In the genomic region with DNA sequence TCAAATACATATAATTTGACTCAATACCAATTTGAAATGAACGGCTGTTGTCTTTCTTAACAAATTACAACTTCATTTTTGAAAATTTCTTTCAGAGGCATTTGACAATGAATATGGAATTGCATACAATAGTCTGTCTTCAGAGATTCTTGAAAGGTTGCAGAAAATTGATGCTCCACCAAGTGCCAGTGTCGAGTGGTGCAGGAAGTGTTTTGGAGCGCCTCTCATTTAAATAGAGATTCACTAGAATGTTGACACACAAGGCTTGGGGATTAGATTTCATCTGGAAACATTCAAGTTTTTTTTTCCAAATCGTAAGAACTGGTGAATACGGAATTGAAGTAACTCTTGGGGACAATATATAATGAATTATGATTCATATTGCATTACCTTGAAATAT, we compare ENCODE assay signal across 13 cellular contexts. TPM values are rescaled to one million over a fixed set of nuclear protein-coding genes. Genes with fewer than 3 reads are reported as not detected.
A peak's percentile ranks its signal among the peaks of the same experiment; 100 is the strongest.
DNase-seq lines count a peak whose midpoint lies in the region; ATAC-seq and TF ChIP-seq lines count a peak whose summit lies in the region.
"Had no signal": no experiment of that assay in that cellular context is flagged by ENCODE, and none has a peak within 500 bp of the region (broad histone marks: within the 10 kb centered on the region; RNA-seq: fewer than 3 reads in every experiment).

No MANE protein-coding gene starts in this region.

- in situ Hi-C loops in KBM-7 (cut with MboI; ENCODE audit: low pct_unique_long_range_greater_than_20kb, low sequenced_read_pairs) = no loop called here

- TF ChIP-seq CTCF in hepatocyte (IDR thresholded peaks at IDR 0.05; ENCODE audit: poor library complexity) = no peak
- no peak for TF ChIP-seq CTCF in Caco-2 (IDR thresholded peaks at IDR 0.05; ENCODE audit: insufficient read depth in 1 of 2, low read depth in 1 of 2, low read length in 1 of 2, severe bottlenecking in 1 of 2, unreplicated experiment in 1 of 2)

- H4K20me1 ChIP-seq in hepatocyte (ENCODE audit: insufficient read depth, poor library complexity, severe bottlenecking) = peaks cover 8% of the 10 kb centered on the region

- no peaks in the 10 kb centered on the region for H3K9me3 Mint-ChIP-seq in Caco-2 (ENCODE audit: unreplicated experiment)
- H3K9me3 Mint-ChIP-seq: activated B cell treated with CpG ODN at 0.5 μM for 24 hours, neural progenitor cell had no signal

- ATAC-seq in GM21786 (IDR thresholded peaks at IDR 0.05; ENCODE audit: unreplicated experiment) = no peak
- ATAC-seq: body of pancreas had no signal

- no TSS peak for BruUV-seq in Caco-2 (replicated peaks; lab: Mats Ljungman, UMichigan)

- peak overlapping the region; percentile 27; the same call in 1 of the 2 replicates for H3K27ac ChIP-seq in SK-N-MC
- no peak overlapping the region for H3K27ac ChIP-seq in hepatocyte
- H3K27ac ChIP-seq: body of pancreas, esophagus squamous epithelium, neural progenitor cell had no signal

- no peaks in the 10 kb centered on the region for H3K79me2 ChIP-seq in hepatocyte

- H3K36me3 ChIP-seq in SK-N-MC (ENCODE audit: insufficient read depth, low read length) = peaks cover 46% of the 10 kb centered on the region
- H3K36me3 ChIP-seq in hepatocyte (replicated peaks; ENCODE audit: insufficient read depth, low read depth) = no peaks in the 10 kb centered on the region
- peaks cover 1% of the 10 kb centered on the region; the same call in 1 of the 2 replicates for H3K36me3 ChIP-seq in Caco-2 (ENCODE audit: control insufficient read depth, insufficient read depth, low read length)

- peaks cover 7% of the 10 kb centered on the region for H3K4me1 Mint-ChIP-seq in Caco-2 (ENCODE audit: low read depth, unreplicated experiment)

- POLR2A ChIA-PET in Caco-2 (lab: Charles Lee) = no interaction called here

- H3K9ac ChIP-seq in SK-N-MC (ENCODE audit: insufficient read length) = no peak overlapping the region
- H3K9ac ChIP-seq: neural progenitor cell had no signal

- no peak overlapping the region for H3K4me3 Mint-ChIP-seq in Caco-2 (ENCODE audit: unreplicated experiment)
- H3K4me3 Mint-ChIP-seq: activated B cell treated with CpG ODN at 0.5 μM for 24 hours, neural progenitor cell had no signal

- DNase-seq in DMS114 treated with DMSO at 0.1 percent for 48 hours (lab: John Stamatoyannopoulos, UW; ENCODE audit: unreplicated experiment) (peak; percentile 9), KBM-7 (peak; percentile 32), SK-N-MC (ENCODE audit: low read depth, low spot score) (no peak), hepatocyte (ENCODE audit: low spot score) (peak; percentile 16), Caco-2 (no peak), NCI-H345 treated with DMSO at 0.1 percent for 48 hours (lab: John Stamatoyannopoulos, UW; ENCODE audit: unreplicated experiment) (no peak)
- DNase-seq in effector CD8-positive, alpha-beta T cell (lab: John Stamatoyannopoulos, UW) = no peak
- DNase-seq: activated B cell treated with CpG ODN at 0.5 μM for 24 hours, body of pancreas, esophagus squamous epithelium, NCI-H1436 had no signal

- CTCF ChIA-PET in Caco-2 (lab: Charles Lee) = no interaction called here

- no peaks in the 10 kb centered on the region for H3K9me2 ChIP-seq in hepatocyte (replicated peaks; ENCODE audit: insufficient read depth)

- no peak overlapping the region for H3K4me2 ChIP-seq in hepatocyte
- H3K4me2 ChIP-seq: neural progenitor cell had no signal

- no peaks in the 10 kb centered on the region for H3K27me3 ChIP-seq in hepatocyte
- H3K27me3 ChIP-seq in Caco-2 (replicated peaks; ENCODE audit: control insufficient read depth, insufficient read depth, low read length) = no peaks in the 10 kb centered on the region
- H3K27me3 ChIP-seq: body of pancreas, esophagus squamous epithelium, neural progenitor cell had no signal

- WGBS in hepatocyte (ENCODE audit: low lambda C conversion rate, missing lambda C conversion rate) = 68% methylated on average over 5 of the region's 5 CpGs

- H3K4me3 ChIP-seq in SK-N-MC = no peak overlapping the region
- H3K4me3 ChIP-seq in hepatocyte = no peak overlapping the region
- no peak overlapping the region for H3K4me3 ChIP-seq in Caco-2 (ENCODE audit: low read depth, low read length)
- H3K4me3 ChIP-seq: body of pancreas, esophagus squamous epithelium, neural progenitor cell had no signal

- H3K9me3 ChIP-seq in SK-N-MC (ENCODE audit: low read depth, low read length) = no peaks in the 10 kb centered on the region
- H3K9me3 ChIP-seq in hepatocyte (ENCODE audit: low read depth) = no peaks in the 10 kb centered on the region
- H3K9me3 ChIP-seq in Caco-2 = no peaks in the 10 kb centered on the region
- H3K9me3 ChIP-seq: body of pancreas, esophagus squamous epithelium had no signal

- H3K27ac Mint-ChIP-seq in Caco-2 (ENCODE audit: unreplicated experiment) = no peak overlapping the region
- H3K27ac Mint-ChIP-seq: activated B cell treated with CpG ODN at 0.5 μM for 24 hours, neural progenitor cell had no signal

- H2AFZ ChIP-seq in hepatocyte = no peak overlapping the region
- H2AFZ ChIP-seq: neural progenitor cell had no signal

- intact Hi-C loops in Caco-2 (cut with micrococcal nuclease; ENCODE audit: unreplicated experiment) = loop anchor here (1.0 to 10.0 kb wide), 3 partner anchors 35 to 327 kb away; a partner anchor contains a TSS

- no peaks in the 10 kb centered on the region for H3K4me1 ChIP-seq in hepatocyte (ENCODE audit: insufficient read depth)
- H3K4me1 ChIP-seq in Caco-2 = peaks cover 3% of the 10 kb centered on the region; the same call in 1 of the 2 replicates

- H3K27me3 Mint-ChIP-seq in Caco-2 (ENCODE audit: insufficient read depth, unreplicated experiment) = no peaks in the 10 kb centered on the region
- H3K27me3 Mint-ChIP-seq: activated B cell treated with CpG ODN at 0.5 μM for 24 hours had no signal

- H3K36me3 Mint-ChIP-seq in Caco-2 (ENCODE audit: insufficient read depth, unreplicated experiment) = peaks cover 59% of the 10 kb centered on the region

RNA-seq across cellular contexts. Expression of a gene that starts 8.1 kb away (rescaled TPM):
- total RNA-seq in hepatocyte = 1,650 and 1,680 TPM in 2 replicates
- 882 and 899 TPM in 2 replicates for polyA plus RNA-seq in hepatocyte
- 1,720 and 1,761 TPM in 2 replicates for total RNA-seq in Caco-2 (2022)

RNA-seq across cellular contexts. Expression of a gene that starts 36.9 kb away (rescaled TPM):
- 6.3 and 6.6 TPM in 2 replicates for total RNA-seq in hepatocyte
- 1.1 and 1.3 TPM in 2 replicates for polyA plus RNA-seq in hepatocyte
- total RNA-seq in Caco-2 (2022) = 2.4 and 2.5 TPM in 2 replicates

Comparison
In these comparisons a context has a peak if more than half of its experiments do, and no peak if none do; other contexts are left out.
1. DNase-seq: peak in DMS114 treated with DMSO at 0.1 percent for 48 hours (single experiment), KBM-7 (single experiment) and hepatocyte (single experiment); none in SK-N-MC (single experiment), Caco-2 (0 of 2), effector CD8-positive, alpha-beta T cell (single experiment) and NCI-H345 treated with DMSO at 0.1 percent for 48 hours (single experiment).